Comparison of ENCODE assay signal across 8 cellular contexts in genomic region chr3:42600111-42600957, GRCh38. TPM values are rescaled to one million over a fixed set of nuclear protein-coding genes. Genes with fewer than 3 reads are reported as not detected.
DNase-seq lines count a peak whose midpoint lies in the region; ATAC-seq and TF ChIP-seq lines count a peak whose summit lies in the region.

Gene NKTR (plus strand): TSS chr3:42600686. CDS start chr3:42601007, 321 bp downstream.

- H3K36me3 ChIP-seq in KMS-11 (ENCODE audit: insufficient read depth) (no peaks in the 10 kb centered on the region), Peyer's patch (peaks cover 0 to 3% (median 0%) of the 10 kb centered on the region in 3 donors), muscle layer of colon (ENCODE audit: insufficient read depth, low read length) (no peaks in the 10 kb centered on the region)

- peak within 1 kb of the TSS; percentile 74 for H3K9ac ChIP-seq in KMS-11
- H3K9ac ChIP-seq in muscle layer of colon (ENCODE audit: low read length) = peak within 1 kb of the TSS; percentile 63

- H3K27me3 ChIP-seq in KMS-11 (ENCODE audit: insufficient read depth, low read depth) = no peaks in the 10 kb centered on the region
- H3K27me3 ChIP-seq in Peyer's patch = no peaks in the 10 kb centered on the region
- H3K27me3 ChIP-seq in muscle layer of colon (ENCODE audit: control insufficient read depth in 1 of 2, insufficient read depth in 2 of 2, low read length in 2 of 2) = no peaks in the 10 kb centered on the region

- peak within 1 kb of the TSS; percentile 64 for H2AFZ ChIP-seq in KMS-11 (ENCODE audit: low read depth)

- peaks cover 41% of the 10 kb centered on the region for H3K79me2 ChIP-seq in KMS-11 (ENCODE audit: insufficient read depth, low read depth)

- H3K4me1 ChIP-seq in KMS-11 (ENCODE audit: low read depth, poor library complexity, severe bottlenecking) (peaks cover 29% of the 10 kb centered on the region), Peyer's patch (peaks cover 0 to 18% (median 4%) of the 10 kb centered on the region in 4 donors), muscle layer of colon (ENCODE audit: insufficient read depth, low read length) (peaks cover 23% of the 10 kb centered on the region)

- no peak for TF ChIP-seq CTCF in KMS-11 (conservative IDR thresholded peaks at IDR 0.05; ENCODE audit: low read depth, low read length)
- TF ChIP-seq CTCF in Peyer's patch (IDR thresholded peaks at IDR 0.05) = peak in 2 of 6 experiments; percentile 16 to 20

- peak within 1 kb of the TSS; percentile 78 for H3K4me2 ChIP-seq in KMS-11

- DNase-seq in DMS53 treated with DMSO at 0.1 percent for 48 hours (lab: John Stamatoyannopoulos, UW; ENCODE audit: unreplicated experiment) (peak; percentile 75), Peyer's patch (peak; percentile 99)
- DNase-seq in activated T-cell treated with anti-CD3 and anti-CD28 coated beads, Interleukin-2, amount 50 U/mL, for 48 hours = peak; percentile 100
- peak; percentile 98 for DNase-seq in stimulated activated CD8-positive, alpha-beta memory T cell treated with anti-CD3 and anti-CD28 coated beads, Interleukin-7, amount 100 ng/mL, for 24 hours (ENCODE audit: low read depth)

- H3K27ac ChIP-seq in KMS-11 = peak within 1 kb of the TSS; percentile 71
- H3K27ac ChIP-seq in Peyer's patch = peak within 1 kb of the TSS; percentile 93 to 99 (median 96)
- peak within 1 kb of the TSS; percentile 97 for H3K27ac ChIP-seq in muscle layer of colon (ENCODE audit: low read depth, low read length)

- no peaks in the 10 kb centered on the region for H4K20me1 ChIP-seq in KMS-11 (ENCODE audit: insufficient read depth)

- H3K4me3 ChIP-seq in KMS-11 (IDR thresholded peaks at IDR 0.05; ENCODE audit: insufficient read depth, low read depth, low read length) (peak within 1 kb of the TSS; percentile 15), Peyer's patch (peak within 1 kb of the TSS; percentile 69 to 94 (median 90)), muscle layer of colon (ENCODE audit: low read depth in 1 of 2, low read length in 2 of 2) (peak within 1 kb of the TSS; percentile 75)

- ATAC-seq in GM21737 (IDR thresholded peaks at IDR 0.05; ENCODE audit: unreplicated experiment) = peak; percentile 79
- peak; percentile 98 for ATAC-seq in esophagus mucosa

- TF ChIP-seq POLR2A in Peyer's patch (IDR thresholded peaks at IDR 0.05) = peak; percentile 66 to 83

- no peaks in the 10 kb centered on the region for H3K9me3 ChIP-seq in Peyer's patch
- no peaks in the 10 kb centered on the region for H3K9me3 ChIP-seq in muscle layer of colon (ENCODE audit: low read length)

RNA-seq across cellular contexts. Expression of gene NKTR, which starts in this region (rescaled TPM):
- total RNA-seq in Peyer's patch (100 to 1,000 TPM; 118 to 386 (median 187) TPM), esophagus mucosa (25.4 TPM)

Comparison
In these comparisons a context has a peak if more than half of its experiments do, and no peak if none do; other contexts are left out.
1. Peak in every context shown above with its lines: DNase-seq, ATAC-seq, H3K4me3 ChIP-seq and H3K27ac ChIP-seq.
2. H3K4me3 ChIP-seq: peak in every context shown above with its lines; median percentile 90 in Peyer's patch; 75 in muscle layer of colon; 15 in KMS-11.